ENCODE assay signal across 1 cellular context in the genomic region with DNA sequence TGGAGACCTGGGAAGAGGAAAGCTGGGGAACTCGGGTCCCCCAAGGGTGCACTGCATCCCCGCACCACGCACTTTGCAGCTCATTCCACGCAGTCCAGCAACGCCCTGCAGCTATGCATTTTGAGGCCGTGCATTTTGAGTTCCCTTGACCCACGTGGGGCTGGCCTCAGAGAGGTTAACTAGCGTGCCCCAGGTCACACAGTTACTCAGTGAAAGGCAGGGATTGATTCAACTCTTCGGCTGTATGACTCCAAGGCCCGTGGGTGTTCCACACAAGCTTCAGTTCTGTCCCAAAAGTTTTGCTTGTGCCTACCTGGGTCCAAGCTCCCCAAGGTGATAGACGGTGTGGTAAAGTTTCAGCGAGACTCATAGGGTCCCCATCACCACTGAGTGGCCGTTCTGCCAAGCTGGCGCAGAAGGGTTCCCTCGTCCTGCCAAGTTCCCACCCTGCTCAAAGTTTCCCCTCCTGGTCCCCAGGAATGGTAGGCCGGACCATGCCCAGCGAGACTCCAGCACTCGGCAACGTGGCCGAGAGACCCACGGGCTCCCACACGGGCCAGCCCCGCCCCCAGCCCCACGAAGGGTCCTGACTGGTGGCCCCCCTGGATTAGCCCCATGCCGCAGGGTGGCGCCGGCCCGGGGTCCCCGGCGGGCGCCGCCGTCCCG.
TF ChIP-seq lines count a peak whose summit lies in the region.

No MANE protein-coding gene starts in this region.

TF ChIP-seq in HepG2, 621 proteins besides CTCF, POLR2A, EP300 and RAD21 (continued from another document and continues in another):
- TF ChIP-seq, protein P1, sequence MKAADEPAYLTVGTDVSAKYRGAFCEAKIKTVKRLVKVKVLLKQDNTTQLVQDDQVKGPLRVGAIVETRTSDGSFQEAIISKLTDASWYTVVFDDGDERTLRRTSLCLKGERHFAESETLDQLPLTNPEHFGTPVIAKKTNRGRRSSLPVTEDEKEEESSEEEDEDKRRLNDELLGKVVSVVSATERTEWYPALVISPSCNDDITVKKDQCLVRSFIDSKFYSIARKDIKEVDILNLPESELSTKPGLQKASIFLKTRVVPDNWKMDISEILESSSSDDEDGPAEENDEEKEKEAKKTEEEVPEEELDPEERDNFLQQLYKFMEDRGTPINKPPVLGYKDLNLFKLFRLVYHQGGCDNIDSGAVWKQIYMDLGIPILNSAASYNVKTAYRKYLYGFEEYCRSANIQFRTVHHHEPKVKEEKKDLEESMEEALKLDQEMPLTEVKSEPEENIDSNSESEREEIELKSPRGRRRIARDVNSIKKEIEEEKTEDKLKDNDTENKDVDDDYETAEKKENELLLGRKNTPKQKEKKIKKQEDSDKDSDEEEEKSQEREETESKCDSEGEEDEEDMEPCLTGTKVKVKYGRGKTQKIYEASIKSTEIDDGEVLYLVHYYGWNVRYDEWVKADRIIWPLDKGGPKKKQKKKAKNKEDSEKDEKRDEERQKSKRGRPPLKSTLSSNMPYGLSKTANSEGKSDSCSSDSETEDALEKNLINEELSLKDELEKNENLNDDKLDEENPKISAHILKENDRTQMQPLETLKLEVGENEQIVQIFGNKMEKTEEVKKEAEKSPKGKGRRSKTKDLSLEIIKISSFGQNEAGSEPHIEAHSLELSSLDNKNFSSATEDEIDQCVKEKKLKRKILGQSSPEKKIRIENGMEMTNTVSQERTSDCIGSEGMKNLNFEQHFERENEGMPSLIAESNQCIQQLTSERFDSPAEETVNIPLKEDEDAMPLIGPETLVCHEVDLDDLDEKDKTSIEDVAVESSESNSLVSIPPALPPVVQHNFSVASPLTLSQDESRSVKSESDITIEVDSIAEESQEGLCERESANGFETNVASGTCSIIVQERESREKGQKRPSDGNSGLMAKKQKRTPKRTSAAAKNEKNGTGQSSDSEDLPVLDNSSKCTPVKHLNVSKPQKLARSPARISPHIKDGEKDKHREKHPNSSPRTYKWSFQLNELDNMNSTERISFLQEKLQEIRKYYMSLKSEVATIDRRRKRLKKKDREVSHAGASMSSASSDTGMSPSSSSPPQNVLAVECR (CRISPR knock-in tag; IDR thresholded peaks at IDR 0.05; ENCODE audit: borderline replicate concordance), result peak; percentile 47; the same call in 1 of the 2 replicates
- TF ChIP-seq JARID2 (CRISPR knock-in tag; IDR thresholded peaks at IDR 0.05; ENCODE audit: insufficient replicate concordance) (no peak), SP4 (CRISPR knock-in tag; IDR thresholded peaks at IDR 0.05) (peak; percentile 31; the same call in 1 of the 2 replicates), SOX6 (IDR thresholded peaks at IDR 0.05) (no peak), SOX6 (CRISPR knock-in tag; IDR thresholded peaks at IDR 0.05) (no peak), GFI1 (CRISPR knock-in tag; IDR thresholded peaks at IDR 0.05; ENCODE audit: borderline replicate concordance) (peak; percentile 93), KDM1A (CRISPR knock-in tag; IDR thresholded peaks at IDR 0.05) (peak; percentile 68; the same call in 1 of the 2 replicates), HMG20B (CRISPR knock-in tag; conservative IDR thresholded peaks at IDR 0.05) (no peak), HMG20A (CRISPR knock-in tag; IDR thresholded peaks at IDR 0.05; ENCODE audit: borderline replicate concordance) (no peak), SRY (CRISPR knock-in tag; IDR thresholded peaks at IDR 0.05) (0 out of 2 replicates have a peak, but pooled peaks have one; percentile 33), ARID2 (CRISPR knock-in tag; IDR thresholded peaks at IDR 0.05; ENCODE audit: borderline replicate concordance) (no peak), ZFX (CRISPR knock-in tag; IDR thresholded peaks at IDR 0.05; ENCODE audit: low read depth) (peak; percentile 49; the same call in 1 of the 2 replicates), RCOR2 (CRISPR knock-in tag; IDR thresholded peaks at IDR 0.05) (no peak), ZNF598 (CRISPR knock-in tag; IDR thresholded peaks at IDR 0.05; ENCODE audit: borderline replicate concordance) (peak; percentile 48; the same call in 1 of the 2 replicates), ZNF383 (CRISPR knock-in tag; IDR thresholded peaks at IDR 0.05; ENCODE audit: borderline replicate concordance) (no peak), ARNT2 (CRISPR knock-in tag; IDR thresholded peaks at IDR 0.05; ENCODE audit: low read depth) (0 out of 2 replicates have a peak, but pooled peaks have one; percentile 14), ZNF737 (CRISPR knock-in tag; IDR thresholded peaks at IDR 0.05; ENCODE audit: borderline replicate concordance) (no peak), HES4 (CRISPR knock-in tag; IDR thresholded peaks at IDR 0.05; ENCODE audit: borderline replicate concordance) (no peak; the same call in 1 of the 2 replicates), ZNF768 (CRISPR knock-in tag; IDR thresholded peaks at IDR 0.05) (peak; percentile 98), ZSCAN9 (CRISPR knock-in tag; IDR thresholded peaks at IDR 0.05; ENCODE audit: borderline replicate concordance) (no peak), SALL1 (CRISPR knock-in tag; IDR thresholded peaks at IDR 0.05) (0 out of 2 replicates have a peak, but pooled peaks have one; percentile 9), ZNF543 (CRISPR knock-in tag; IDR thresholded peaks at IDR 0.05) (no peak; the same call in 1 of the 2 replicates), HNRNPL (IDR thresholded peaks at IDR 0.05; ENCODE audit: low read depth, low read length) (0 out of 2 replicates have a peak, but pooled peaks have one; percentile 33), ZNF83 (CRISPR knock-in tag; IDR thresholded peaks at IDR 0.05; ENCODE audit: borderline replicate concordance) (0 out of 2 replicates have a peak, but pooled peaks have one; percentile 52), NRL (CRISPR knock-in tag; IDR thresholded peaks at IDR 0.05; ENCODE audit: borderline replicate concordance) (0 out of 2 replicates have a peak, but pooled peaks have one; percentile 61), NCOA2 (CRISPR knock-in tag; IDR thresholded peaks at IDR 0.05) (0 out of 2 replicates have a peak, but pooled peaks have one; percentile 13)
- TF ChIP-seq, protein P2, sequence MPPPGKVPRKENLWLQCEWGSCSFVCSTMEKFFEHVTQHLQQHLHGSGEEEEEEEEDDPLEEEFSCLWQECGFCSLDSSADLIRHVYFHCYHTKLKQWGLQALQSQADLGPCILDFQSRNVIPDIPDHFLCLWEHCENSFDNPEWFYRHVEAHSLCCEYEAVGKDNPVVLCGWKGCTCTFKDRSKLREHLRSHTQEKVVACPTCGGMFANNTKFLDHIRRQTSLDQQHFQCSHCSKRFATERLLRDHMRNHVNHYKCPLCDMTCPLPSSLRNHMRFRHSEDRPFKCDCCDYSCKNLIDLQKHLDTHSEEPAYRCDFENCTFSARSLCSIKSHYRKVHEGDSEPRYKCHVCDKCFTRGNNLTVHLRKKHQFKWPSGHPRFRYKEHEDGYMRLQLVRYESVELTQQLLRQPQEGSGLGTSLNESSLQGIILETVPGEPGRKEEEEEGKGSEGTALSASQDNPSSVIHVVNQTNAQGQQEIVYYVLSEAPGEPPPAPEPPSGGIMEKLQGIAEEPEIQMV (CRISPR knock-in tag; IDR thresholded peaks at IDR 0.05; ENCODE audit: low read depth), result no peak
- TF ChIP-seq, protein P3, sequence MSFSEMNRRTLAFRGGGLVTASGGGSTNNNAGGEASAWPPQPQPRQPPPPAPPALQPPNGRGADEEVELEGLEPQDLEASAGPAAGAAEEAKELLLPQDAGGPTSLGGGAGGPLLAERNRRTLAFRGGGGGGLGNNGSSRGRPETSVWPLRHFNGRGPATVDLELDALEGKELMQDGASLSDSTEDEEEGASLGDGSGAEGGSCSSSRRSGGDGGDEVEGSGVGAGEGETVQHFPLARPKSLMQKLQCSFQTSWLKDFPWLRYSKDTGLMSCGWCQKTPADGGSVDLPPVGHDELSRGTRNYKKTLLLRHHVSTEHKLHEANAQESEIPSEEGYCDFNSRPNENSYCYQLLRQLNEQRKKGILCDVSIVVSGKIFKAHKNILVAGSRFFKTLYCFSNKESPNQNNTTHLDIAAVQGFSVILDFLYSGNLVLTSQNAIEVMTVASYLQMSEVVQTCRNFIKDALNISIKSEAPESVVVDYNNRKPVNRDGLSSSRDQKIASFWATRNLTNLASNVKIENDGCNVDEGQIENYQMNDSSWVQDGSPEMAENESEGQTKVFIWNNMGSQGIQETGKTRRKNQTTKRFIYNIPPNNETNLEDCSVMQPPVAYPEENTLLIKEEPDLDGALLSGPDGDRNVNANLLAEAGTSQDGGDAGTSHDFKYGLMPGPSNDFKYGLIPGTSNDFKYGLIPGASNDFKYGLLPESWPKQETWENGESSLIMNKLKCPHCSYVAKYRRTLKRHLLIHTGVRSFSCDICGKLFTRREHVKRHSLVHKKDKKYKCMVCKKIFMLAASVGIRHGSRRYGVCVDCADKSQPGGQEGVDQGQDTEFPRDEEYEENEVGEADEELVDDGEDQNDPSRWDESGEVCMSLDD (CRISPR knock-in tag; IDR thresholded peaks at IDR 0.05; ENCODE audit: borderline replicate concordance), result no peak
- TF ChIP-seq, protein P4, sequence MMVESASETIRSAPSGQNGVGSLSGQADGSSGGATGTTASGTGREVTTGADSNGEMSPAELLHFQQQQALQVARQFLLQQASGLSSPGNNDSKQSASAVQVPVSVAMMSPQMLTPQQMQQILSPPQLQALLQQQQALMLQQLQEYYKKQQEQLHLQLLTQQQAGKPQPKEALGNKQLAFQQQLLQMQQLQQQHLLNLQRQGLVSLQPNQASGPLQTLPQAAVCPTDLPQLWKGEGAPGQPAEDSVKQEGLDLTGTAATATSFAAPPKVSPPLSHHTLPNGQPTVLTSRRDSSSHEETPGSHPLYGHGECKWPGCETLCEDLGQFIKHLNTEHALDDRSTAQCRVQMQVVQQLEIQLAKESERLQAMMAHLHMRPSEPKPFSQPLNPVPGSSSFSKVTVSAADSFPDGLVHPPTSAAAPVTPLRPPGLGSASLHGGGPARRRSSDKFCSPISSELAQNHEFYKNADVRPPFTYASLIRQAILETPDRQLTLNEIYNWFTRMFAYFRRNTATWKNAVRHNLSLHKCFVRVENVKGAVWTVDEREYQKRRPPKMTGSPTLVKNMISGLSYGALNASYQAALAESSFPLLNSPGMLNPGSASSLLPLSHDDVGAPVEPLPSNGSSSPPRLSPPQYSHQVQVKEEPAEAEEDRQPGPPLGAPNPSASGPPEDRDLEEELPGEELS (CRISPR knock-in tag; IDR thresholded peaks at IDR 0.05), result no peak
- TF ChIP-seq, protein P5, sequence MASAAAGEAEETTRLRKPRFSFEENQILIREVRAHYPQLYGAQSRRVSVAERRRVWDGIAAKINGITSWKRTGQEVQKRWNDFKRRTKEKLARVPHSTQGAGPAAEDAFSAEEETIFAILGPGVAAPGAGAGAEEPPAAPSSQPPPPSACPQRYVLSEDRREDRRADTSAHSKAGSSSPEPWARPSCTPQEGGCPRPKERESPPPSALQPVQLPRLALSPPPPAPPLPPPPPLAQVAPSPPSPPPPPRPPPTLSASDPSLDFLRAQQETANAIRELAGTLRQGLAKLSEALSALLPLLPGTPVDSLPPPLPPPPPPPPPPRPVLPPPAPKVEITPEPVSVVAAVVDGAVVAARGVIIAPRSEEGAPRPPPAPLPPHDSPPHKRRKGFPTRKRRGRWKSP (CRISPR knock-in tag; IDR thresholded peaks at IDR 0.05), result no peak
- TF ChIP-seq, protein P6, sequence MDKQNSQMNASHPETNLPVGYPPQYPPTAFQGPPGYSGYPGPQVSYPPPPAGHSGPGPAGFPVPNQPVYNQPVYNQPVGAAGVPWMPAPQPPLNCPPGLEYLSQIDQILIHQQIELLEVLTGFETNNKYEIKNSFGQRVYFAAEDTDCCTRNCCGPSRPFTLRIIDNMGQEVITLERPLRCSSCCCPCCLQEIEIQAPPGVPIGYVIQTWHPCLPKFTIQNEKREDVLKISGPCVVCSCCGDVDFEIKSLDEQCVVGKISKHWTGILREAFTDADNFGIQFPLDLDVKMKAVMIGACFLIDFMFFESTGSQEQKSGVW (CRISPR knock-in tag; IDR thresholded peaks at IDR 0.05; ENCODE audit: borderline replicate concordance), result no peak
- TF ChIP-seq, protein P7, sequence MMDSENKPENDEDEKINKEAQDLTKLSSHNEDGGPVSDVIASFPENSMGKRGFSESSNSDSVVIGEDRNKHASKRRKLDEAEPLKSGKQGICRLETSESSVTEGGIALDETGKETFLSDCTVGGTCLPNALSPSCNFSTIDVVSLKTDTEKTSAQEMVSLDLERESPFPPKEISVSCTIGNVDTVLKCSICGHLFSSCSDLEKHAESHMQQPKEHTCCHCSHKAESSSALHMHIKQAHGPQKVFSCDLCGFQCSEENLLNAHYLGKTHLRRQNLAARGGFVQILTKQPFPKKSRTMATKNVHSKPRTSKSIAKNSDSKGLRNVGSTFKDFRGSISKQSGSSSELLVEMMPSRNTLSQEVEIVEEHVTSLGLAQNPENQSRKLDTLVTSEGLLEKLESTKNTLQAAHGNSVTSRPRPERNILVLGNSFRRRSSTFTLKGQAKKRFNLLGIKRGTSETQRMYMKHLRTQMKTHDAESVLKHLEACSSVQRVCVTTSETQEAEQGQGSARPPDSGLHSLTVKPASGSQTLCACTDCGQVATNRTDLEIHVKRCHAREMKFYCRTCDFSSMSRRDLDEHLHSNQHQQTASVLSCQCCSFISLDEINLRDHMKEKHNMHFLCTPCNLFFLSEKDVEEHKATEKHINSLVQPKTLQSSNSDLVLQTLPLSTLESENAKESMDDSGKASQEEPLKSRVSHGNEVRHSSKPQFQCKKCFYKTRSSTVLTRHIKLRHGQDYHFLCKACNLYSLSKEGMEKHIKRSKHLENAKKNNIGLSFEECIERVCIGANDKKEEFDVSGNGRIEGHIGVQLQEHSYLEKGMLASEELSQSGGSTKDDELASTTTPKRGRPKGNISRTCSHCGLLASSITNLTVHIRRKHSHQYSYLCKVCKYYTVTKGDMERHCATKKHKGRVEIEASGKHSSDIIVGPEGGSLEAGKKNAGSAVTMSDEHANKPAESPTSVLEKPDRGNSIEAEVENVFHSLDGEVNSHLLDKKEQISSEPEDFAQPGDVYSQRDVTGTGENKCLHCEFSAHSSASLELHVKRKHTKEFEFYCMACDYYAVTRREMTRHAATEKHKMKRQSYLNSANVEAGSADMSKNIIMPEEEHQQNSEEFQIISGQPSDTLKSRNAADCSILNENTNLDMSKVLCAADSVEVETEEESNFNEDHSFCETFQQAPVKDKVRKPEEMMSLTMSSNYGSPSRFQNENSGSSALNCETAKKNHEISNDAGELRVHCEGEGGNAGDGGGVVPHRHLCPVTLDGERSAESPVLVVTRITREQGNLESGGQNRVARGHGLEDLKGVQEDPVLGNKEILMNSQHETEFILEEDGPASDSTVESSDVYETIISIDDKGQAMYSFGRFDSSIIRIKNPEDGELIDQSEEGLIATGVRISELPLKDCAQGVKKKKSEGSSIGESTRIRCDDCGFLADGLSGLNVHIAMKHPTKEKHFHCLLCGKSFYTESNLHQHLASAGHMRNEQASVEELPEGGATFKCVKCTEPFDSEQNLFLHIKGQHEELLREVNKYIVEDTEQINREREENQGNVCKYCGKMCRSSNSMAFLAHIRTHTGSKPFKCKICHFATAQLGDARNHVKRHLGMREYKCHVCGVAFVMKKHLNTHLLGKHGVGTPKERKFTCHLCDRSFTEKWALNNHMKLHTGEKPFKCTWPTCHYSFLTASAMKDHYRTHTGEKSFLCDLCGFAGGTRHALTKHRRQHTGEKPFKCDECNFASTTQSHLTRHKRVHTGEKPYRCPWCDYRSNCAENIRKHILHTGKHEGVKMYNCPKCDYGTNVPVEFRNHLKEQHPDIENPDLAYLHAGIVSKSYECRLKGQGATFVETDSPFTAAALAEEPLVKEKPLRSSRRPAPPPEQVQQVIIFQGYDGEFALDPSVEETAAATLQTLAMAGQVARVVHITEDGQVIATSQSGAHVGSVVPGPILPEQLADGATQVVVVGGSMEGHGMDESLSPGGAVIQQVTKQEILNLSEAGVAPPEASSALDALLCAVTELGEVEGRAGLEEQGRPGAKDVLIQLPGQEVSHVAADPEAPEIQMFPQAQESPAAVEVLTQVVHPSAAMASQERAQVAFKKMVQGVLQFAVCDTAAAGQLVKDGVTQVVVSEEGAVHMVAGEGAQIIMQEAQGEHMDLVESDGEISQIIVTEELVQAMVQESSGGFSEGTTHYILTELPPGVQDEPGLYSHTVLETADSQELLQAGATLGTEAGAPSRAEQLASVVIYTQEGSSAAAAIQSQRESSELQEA (CRISPR knock-in tag; IDR thresholded peaks at IDR 0.05; ENCODE audit: not compliant biosample characterization), result no peak
